8 cellular contexts compared by ENCODE assay signal in the genomic region with DNA sequence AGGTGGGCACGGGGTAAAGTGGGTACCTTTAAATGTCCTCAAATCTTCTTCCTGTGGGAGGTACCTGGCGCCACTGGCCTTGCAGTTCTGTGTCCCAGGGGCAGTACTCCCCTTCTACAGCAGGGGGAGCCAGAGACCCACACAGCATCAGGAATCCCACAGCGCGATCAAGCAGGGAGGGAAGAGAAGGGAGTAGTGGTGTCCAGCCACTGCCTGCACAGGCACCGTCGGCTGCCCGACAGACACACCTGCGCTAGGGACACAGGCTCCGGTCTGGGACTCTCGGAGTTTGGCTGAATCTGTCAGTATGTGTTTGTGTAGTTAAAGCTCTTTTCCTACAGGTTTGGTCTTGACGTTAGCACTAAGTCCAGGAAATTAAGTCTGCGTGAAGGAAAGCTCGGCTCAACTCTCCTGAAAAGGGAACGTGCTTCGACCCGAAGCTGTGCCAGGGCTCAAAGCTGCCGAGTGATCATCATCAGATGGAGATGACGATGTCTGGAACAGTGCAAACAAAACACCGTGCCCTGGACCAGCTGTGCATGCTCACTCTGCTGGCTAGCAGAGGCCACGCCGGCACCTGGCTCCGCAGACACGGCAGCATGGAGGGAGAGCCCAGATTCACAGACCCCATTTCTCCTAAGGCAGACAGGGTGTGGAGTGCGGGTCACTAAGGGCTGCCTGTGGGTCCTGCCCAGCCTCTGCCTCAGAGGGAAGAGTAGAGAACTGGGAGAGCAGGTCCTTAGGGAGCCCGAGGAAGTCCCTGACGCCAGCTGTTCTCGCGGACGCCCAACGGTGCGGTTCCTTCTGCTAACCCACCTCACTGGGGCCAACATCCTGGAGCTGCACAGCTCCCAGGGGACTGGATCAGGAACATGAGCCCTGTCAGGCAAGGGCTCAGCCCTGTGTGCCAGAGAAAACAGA. TPM values are rescaled to one million over a fixed set of nuclear protein-coding genes. Genes with fewer than 3 reads are reported as not detected.
DNase-seq lines count a peak whose midpoint lies in the region; ATAC-seq and TF ChIP-seq lines count a peak whose summit lies in the region.

No MANE protein-coding gene starts in this region.

- H3K36me3 ChIP-seq in breast epithelium (no peaks in the 10 kb centered on the region), smooth muscle cell (ENCODE audit: low read depth) (no peaks in the 10 kb centered on the region)

- no peak overlapping the region for H3K4me2 ChIP-seq in smooth muscle cell

- intact Hi-C loops in CD4-positive, alpha-beta T cell (cut with DNase I, micrococcal nuclease): loop anchor here (1.0 to 5.0 kb wide), 4 partner anchors 194 to 322 kb away; a partner anchor contains a TSS
- intact Hi-C loops in breast epithelium (cut with DNase I; ENCODE audit: low total_unique reads): loop anchor here (5.0 kb wide), 1 partner anchor 247 kb away; a partner anchor contains a TSS

- H3K4me3 ChIP-seq in breast epithelium (peak overlapping the region in 1 of 3 donors; percentile 43), smooth muscle cell (no peak overlapping the region)

- H3K36me3 Mint-ChIP-seq in CD4-positive, alpha-beta T cell (ENCODE audit: low read depth): peaks cover 6% of the 10 kb centered on the region

- peak; percentile 66 to 85 (median 77) for DNase-seq in CD4-positive, alpha-beta T cell
- DNase-seq in H4 (ENCODE audit: low spot score) (peak; percentile 60), NCI-H2107 (lab: John Stamatoyannopoulos, UW) (peak; percentile 67), breast epithelium (ENCODE audit: low spot score in 2 of 2) (peak; percentile 88 to 91), iPS-NIHi7 (ENCODE audit: extremely low spot score) (peak; percentile 97), smooth muscle cell (lab: John Stamatoyannopoulos, UW; ENCODE audit: unreplicated experiment) (peak; percentile 70)

- no peak overlapping the region for H3K9ac ChIP-seq in smooth muscle cell (ENCODE audit: low read depth)

- no peak overlapping the region for H3K27ac ChIP-seq in CD4-positive, alpha-beta T cell (ENCODE audit: low read depth, low read length)
- H3K27ac ChIP-seq in VCaP: peak overlapping the region; percentile 59
- peak overlapping the region; percentile 68 to 88 for H3K27ac ChIP-seq in breast epithelium
- H3K27ac ChIP-seq in smooth muscle cell (ENCODE audit: low read depth): no peak overlapping the region

- H3K27ac Mint-ChIP-seq in CD4-positive, alpha-beta T cell: no peak overlapping the region

- 70% methylated on average over 31 of the region's 31 CpGs for WGBS in smooth muscle cell (ENCODE audit: low lambda C conversion rate)

- POLR2A ChIA-PET in CD4-positive, alpha-beta T cell (lab: Charles Lee): interaction anchor here (1.0 to 1.8 kb wide), 3 partner anchors 246 to 320 kb away, joined by 4 to 10 read pairs (median 6); a partner anchor contains a TSS

- peak; percentile 97 for ATAC-seq in CD4-positive, alpha-beta T cell (ENCODE audit: poor library complexity)
- no peak for ATAC-seq in HG03135 (IDR thresholded peaks at IDR 0.05; ENCODE audit: unreplicated experiment)

- CTCF ChIA-PET in CD4-positive, alpha-beta T cell (lab: Charles Lee): interaction anchor here (0.8 to 4.7 kb wide), 3 partner anchors 88 to 246 kb away, joined by 3 to 50 read pairs (median 16); a partner anchor contains a TSS

- no peak overlapping the region for H3K4me3 Mint-ChIP-seq in CD4-positive, alpha-beta T cell

- TF ChIP-seq POLR2A in breast epithelium (IDR thresholded peaks at IDR 0.05): no peak

- no peaks in the 10 kb centered on the region for H3K79me2 ChIP-seq in smooth muscle cell (ENCODE audit: low read depth)

- H3K4me1 Mint-ChIP-seq in CD4-positive, alpha-beta T cell (ENCODE audit: low read depth): peaks cover 8% of the 10 kb centered on the region

- no peaks in the 10 kb centered on the region for H4K20me1 ChIP-seq in smooth muscle cell (ENCODE audit: low read depth)

- no peak overlapping the region for H2AFZ ChIP-seq in smooth muscle cell (ENCODE audit: low read depth)

- peak; percentile 99 for TF ChIP-seq CTCF in CD4-positive, alpha-beta T cell (IDR thresholded peaks at IDR 0.05)
- peak; percentile 100 for TF ChIP-seq CTCF in VCaP (conservative IDR thresholded peaks at IDR 0.05)
- TF ChIP-seq CTCF in breast epithelium (IDR thresholded peaks at IDR 0.05): peak; percentile 98 to 99 (median 99)
- TF ChIP-seq CTCF in smooth muscle cell (IDR thresholded peaks at IDR 0.05; ENCODE audit: borderline replicate concordance, insufficient read depth, poor library complexity, severe bottlenecking): peak; percentile 96

- H3K4me1 ChIP-seq in breast epithelium (peaks cover 5 to 7% of the 10 kb centered on the region in 2 donors), smooth muscle cell (ENCODE audit: low read depth) (no peaks in the 10 kb centered on the region)

- no peaks in the 10 kb centered on the region for H3K27me3 Mint-ChIP-seq in CD4-positive, alpha-beta T cell

- H3K27me3 ChIP-seq in CD4-positive, alpha-beta T cell (ENCODE audit: control insufficient read depth, insufficient read depth, low read length): no peaks in the 10 kb centered on the region
- H3K27me3 ChIP-seq in breast epithelium (no peaks in the 10 kb centered on the region), smooth muscle cell (ENCODE audit: low read depth) (no peaks in the 10 kb centered on the region)

- no peaks in the 10 kb centered on the region for H3K9me3 ChIP-seq in CD4-positive, alpha-beta T cell (ENCODE audit: control insufficient read depth, low read length)
- no peaks in the 10 kb centered on the region for H3K9me3 ChIP-seq in breast epithelium
- H3K9me3 ChIP-seq in smooth muscle cell (replicated peaks; ENCODE audit: low read depth): no peaks in the 10 kb centered on the region

- no peaks in the 10 kb centered on the region for H3F3A ChIP-seq in smooth muscle cell (ENCODE audit: low read depth)

- no peaks in the 10 kb centered on the region for H3K9me3 Mint-ChIP-seq in CD4-positive, alpha-beta T cell

RNA-seq across cellular contexts. Expression of a gene that starts 56.0 kb away (rescaled TPM):
- 10 to 100 TPM in 1 of 2 experiments, 1 to 10 TPM in 1; 8.9 to 10.3 TPM for total RNA-seq in CD4-positive, alpha-beta T cell
- total RNA-seq in H4 (2014; rRNA removed; shearing (Covaris generic)): 56.2 and 58.6 TPM in 2 replicates
- total RNA-seq in breast epithelium (10 to 100 TPM; 25.9 to 35.7 (median 29.0) TPM), smooth muscle cell (6.8 and 8.1 TPM in 2 replicates)
- 23.3 and 26.9 TPM in 2 replicates for polyA plus RNA-seq in smooth muscle cell

Comparison
In these comparisons a context has a peak if more than half of its experiments do, and no peak if none do; other contexts are left out.
1. H3K27ac ChIP-seq: peak in VCaP (single experiment) and breast epithelium (2 of 2); none in CD4-positive, alpha-beta T cell (single experiment) and smooth muscle cell (single experiment).
2. Peak in every context shown above with its lines, with median percentiles within 50 percentile points of each other: DNase-seq and CTCF ChIP-seq.